In genomic region chr6:42929088-42929927, GRCh38 we compare ENCODE assay signal across 1 cellular context.
TF ChIP-seq lines count a peak whose summit lies in the region.

Gene CNPY3 (plus strand): TSS chr6:42929480. CDS start chr6:42929571, 91 bp downstream.

TF ChIP-seq in K562, 482 proteins besides CTCF, POLR2A, EP300 and RAD21 (continued from another document and continues in another):
- TF ChIP-seq CHD7 (IDR thresholded peaks at IDR 0.05; ENCODE audit: low read depth, low read length) (no peak), ID3 (CRISPR knock-in tag; IDR thresholded peaks at IDR 0.05) (no peak), ID3 (tag; IDR thresholded peaks at IDR 0.05) (no peak), DPF2 (IDR thresholded peaks at IDR 0.05) (no peak), ZNF274 (IDR thresholded peaks at IDR 0.05; ENCODE audit: borderline replicate concordance, low read depth, low read length) (no peak), KDM4B (IDR thresholded peaks at IDR 0.05; ENCODE audit: borderline replicate concordance in 2 of 2, low read depth in 1 of 2) (no peak; a peak in 1 of 4 replicates), ZNF655 (CRISPR knock-in tag; IDR thresholded peaks at IDR 0.05) (no peak), SP2 (IDR thresholded peaks at IDR 0.05; ENCODE audit: extremely low read depth, low read depth, low read length, poor library complexity, severe bottlenecking) (peak; percentile 76), GTF2F1 (IDR thresholded peaks at IDR 0.05; ENCODE audit: low read depth, low read length) (no peak; the same call in 1 of the 2 replicates), SRSF1 (IDR thresholded peaks at IDR 0.05; ENCODE audit: low read depth, low read length) (no peak), HCFC1 (IDR thresholded peaks at IDR 0.05; ENCODE audit: low read depth, low read length) (peak; percentile 57), FOXA3 (CRISPR knock-in tag; conservative IDR thresholded peaks at IDR 0.05 in 1 of 2, IDR thresholded peaks at IDR 0.05 in 1 of 2) (no peak; a peak in 1 of 4 replicates), U2AF2 (optimal IDR thresholded peaks at IDR 0.05; ENCODE audit: low read depth, low read length) (no peak), POU5F1 (IDR thresholded peaks at IDR 0.05; ENCODE audit: borderline replicate concordance, low read depth, low read length, partially characterized antibody) (no peak), POLR2AphosphoS2 (IDR thresholded peaks at IDR 0.05; ENCODE audit: low read length) (no peak), ZNF75A (CRISPR knock-in tag; IDR thresholded peaks at IDR 0.05) (no peak), NCOR1 (IDR thresholded peaks at IDR 0.05) (no peak), TGIF2 (CRISPR knock-in tag; IDR thresholded peaks at IDR 0.05) (no peak; the same call in 1 of the 2 replicates), CHCHD3 (CRISPR knock-in tag; IDR thresholded peaks at IDR 0.05) (no peak), HMBOX1 (IDR thresholded peaks at IDR 0.05) (no peak; the same call in 1 of the 2 replicates), ZNF707 (CRISPR knock-in tag; conservative IDR thresholded peaks at IDR 0.05) (no peak), CREB5 (CRISPR knock-in tag; IDR thresholded peaks at IDR 0.05) (no peak), RERE (CRISPR knock-in tag; IDR thresholded peaks at IDR 0.05; ENCODE audit: borderline replicate concordance) (0 out of 2 replicates have a peak, but pooled peaks have one; percentile 63), BCL6 (CRISPR knock-in tag; IDR thresholded peaks at IDR 0.05) (no peak), BRCA1 (IDR thresholded peaks at IDR 0.05) (no peak), BRCA1 (CRISPR knock-in tag; IDR thresholded peaks at IDR 0.05) (peak; percentile 45; the same call in 1 of the 2 replicates), MEIS2 (IDR thresholded peaks at IDR 0.05; ENCODE audit: partially characterized antibody) (peak; percentile 43), WHSC1 (IDR thresholded peaks at IDR 0.05; ENCODE audit: low read length) (no peak), NFRKB (IDR thresholded peaks at IDR 0.05; ENCODE audit: low read depth) (no peak), RAD51 (IDR thresholded peaks at IDR 0.05; ENCODE audit: borderline replicate concordance, low read depth) (peak; percentile 80), HNRNPLL (IDR thresholded peaks at IDR 0.05; ENCODE audit: low read depth, low read length, poor library complexity, severe bottlenecking) (peak; percentile 95), ZNF239 (CRISPR knock-in tag; IDR thresholded peaks at IDR 0.05) (no peak), ADNP (tag; IDR thresholded peaks at IDR 0.05) (no peak), JUN (IDR thresholded peaks at IDR 0.05; ENCODE audit: borderline replicate concordance, low read depth, low read length) (peak; percentile 68; the same call in 1 of the 2 replicates), JUN (CRISPR knock-in tag; IDR thresholded peaks at IDR 0.05; ENCODE audit: borderline replicate concordance) (no peak), SRSF3 (IDR thresholded peaks at IDR 0.05; ENCODE audit: insufficient read depth, low read length) (no peak), SNIP1 (IDR thresholded peaks at IDR 0.05; ENCODE audit: low read depth) (no peak; the same call in 1 of the 2 replicates), HLTF (IDR thresholded peaks at IDR 0.05) (0 out of 2 replicates have a peak, but pooled peaks have one; percentile 17), RBFOX2 (IDR thresholded peaks at IDR 0.05; ENCODE audit: low read depth, low read length) (peak; percentile 96), ZNF175 (CRISPR knock-in tag; IDR thresholded peaks at IDR 0.05; ENCODE audit: low read depth) (peak; percentile 66), ETV5 (CRISPR knock-in tag; IDR thresholded peaks at IDR 0.05; ENCODE audit: low read depth) (peak; percentile 89; the same call in 1 of the 2 replicates)
